ENCODE assay signal across 25 cellular contexts in the genomic region with DNA sequence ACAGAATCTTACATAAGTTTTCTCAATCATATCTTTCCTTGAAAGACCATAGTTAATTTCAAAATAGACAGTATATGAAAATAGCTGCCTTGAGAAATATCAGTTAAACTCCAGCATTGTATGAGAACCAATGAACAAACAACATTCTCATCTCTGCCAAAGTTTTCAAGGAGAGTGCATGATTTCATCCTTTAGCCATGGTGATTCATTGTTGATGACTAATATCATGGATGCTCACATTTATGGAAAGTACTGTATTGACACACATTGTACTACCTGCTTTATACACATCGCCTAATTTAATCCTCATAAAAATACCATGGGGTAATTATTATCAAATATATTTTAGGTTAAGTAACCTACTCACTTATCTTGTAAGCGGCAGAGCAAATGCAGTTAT.
DNase-seq lines count a peak whose midpoint lies in the region; ATAC-seq, FAIRE-seq and TF ChIP-seq lines count a peak whose summit lies in the region.
"Had no signal": no experiment of that assay in that cellular context is flagged by ENCODE, and none has a peak within 500 bp of the region (broad histone marks: within the 10 kb centered on the region; RNA-seq: fewer than 3 reads in every experiment).

No MANE protein-coding gene starts in this region.

- CTCF ChIA-PET in HepG2 (lab: Yijun Ruan, JAX; ENCODE audit: low intra/inter-chr PET ratio, low total read pairs): no interaction called here

- H4K20me1 ChIP-seq in HepG2 (ENCODE audit: insufficient read depth, low read length): no peaks in the 10 kb centered on the region

- BruUV-seq in HepG2 (replicated peaks; lab: Mats Ljungman, UMichigan): no TSS peak

- TF ChIP-seq RAD21 in HepG2 (CRISPR knock-in tag; IDR thresholded peaks at IDR 0.05): no peak

- POLR2A ChIA-PET in HepG2 (lab: Yijun Ruan, JAX): no interaction called here

- H3K4me1 ChIP-seq in colonic mucosa (no peaks in the 10 kb centered on the region), transverse colon (no peaks in the 10 kb centered on the region), HepG2 (ENCODE audit: insufficient read depth, low read length) (no peaks in the 10 kb centered on the region)
- H3K4me1 ChIP-seq: ascending aorta, heart left ventricle, lower lobe of right lung, SJSA1, testis had no signal

- H2AFZ ChIP-seq in HepG2 (ENCODE audit: low read length): no peak overlapping the region

- H3K79me2 ChIP-seq in HepG2 (ENCODE audit: insufficient read depth, low read length): no peaks in the 10 kb centered on the region

- H3K27ac ChIP-seq in colonic mucosa: no peak overlapping the region
- no peak overlapping the region for H3K27ac ChIP-seq in transverse colon
- H3K27ac ChIP-seq in HepG2 (ENCODE audit: extremely low read length, insufficient read depth, low read length): no peak overlapping the region
- H3K27ac ChIP-seq: ascending aorta, dorsolateral prefrontal cortex, heart left ventricle, lower lobe of right lung, SJSA1, testis had no signal

- 89 to 95% methylated on average over 2 of the region's 2 CpGs for WGBS in transverse colon (ENCODE audit: low coverage in 1 of 2), 2 donors
- WGBS in HepG2 (ENCODE audit: low lambda C conversion rate): 4% methylated on average over 2 of the region's 2 CpGs

- FAIRE-seq in HepG2 (lab: Jason Lieb, UNC): no peak

- H3K27me3 ChIP-seq in colonic mucosa: no peaks in the 10 kb centered on the region
- H3K27me3 ChIP-seq in transverse colon: no peaks in the 10 kb centered on the region
- H3K27me3 ChIP-seq in HepG2 (ENCODE audit: control insufficient read depth in 1 of 2, insufficient read depth in 2 of 2, low read length in 2 of 2): no peaks in the 10 kb centered on the region
- H3K27me3 ChIP-seq: ascending aorta, dorsolateral prefrontal cortex, heart left ventricle, SJSA1, testis had no signal

- TF ChIP-seq POLR2A in transverse colon (IDR thresholded peaks at IDR 0.05) (no peak), HepG2 (IDR thresholded peaks at IDR 0.05; ENCODE audit: insufficient read depth in 1 of 2, low read depth in 2 of 2, low read length in 2 of 2) (no peak)

- H3K9me3 ChIP-seq in colonic mucosa (no peaks in the 10 kb centered on the region), transverse colon (peaks cover 0 to 4% of the 10 kb centered on the region in 2 donors), HepG2 (ENCODE audit: low read length) (peaks cover 17% of the 10 kb centered on the region)
- H3K9me3 ChIP-seq: ascending aorta, heart left ventricle, lower lobe of right lung, testis had no signal

- intact Hi-C loops in colonic mucosa (cut with DNase I) (no loop called here), transverse colon (cut with DNase I; ENCODE audit: low total_unique reads) (no loop called here), HepG2 (cut with micrococcal nuclease; ENCODE audit: unreplicated experiment) (no loop called here)

- H3K36me3 ChIP-seq in colonic mucosa: no peaks in the 10 kb centered on the region
- H3K36me3 ChIP-seq in transverse colon: no peaks in the 10 kb centered on the region
- H3K36me3 ChIP-seq in HepG2 (replicated peaks in 1 of 2; ENCODE audit: control insufficient read depth in 1 of 2, insufficient read depth in 2 of 2, low read length in 2 of 2): no peaks in the 10 kb centered on the region
- H3K36me3 ChIP-seq: ascending aorta, heart left ventricle, lower lobe of right lung, SJSA1 had no signal

- ATAC-seq in HepG2: no peak
- ATAC-seq: activated CD8-positive, alpha-beta T cell treated with anti-CD3 and anti-CD28 coated beads, Interleukin-2, amount 10 ng/mL, durations not matched to agents 7 days and 5 days; activated T-cell treated with anti-CD3 and anti-CD28 coated beads, Interleukin-2, amount 50 U/mL, for 4 hours; heart left ventricle; lower lobe of right lung; stimulated activated effector memory CD8-positive, alpha-beta T cell treated with anti-CD3 and anti-CD28 coated beads, Interleukin-12 subunit alpha, Interleukin-12 subunit beta, amount 100 ng/mL, for 72 hours had no signal

- no peak overlapping the region for H3K4me3 ChIP-seq in fibroblast of pulmonary artery (replicated peaks; ENCODE audit: low read depth, low read length)
- H3K4me3 ChIP-seq in colonic mucosa: no peak overlapping the region
- H3K4me3 ChIP-seq in transverse colon: no peak overlapping the region
- no peak overlapping the region for H3K4me3 ChIP-seq in HepG2 (replicated peaks in 1 of 3; ENCODE audit: insufficient read depth in 1 of 3, low read depth in 2 of 3, low read length in 3 of 3)
- H3K4me3 ChIP-seq: ascending aorta, dorsolateral prefrontal cortex, heart left ventricle, lower lobe of right lung, SJSA1, testis had no signal

- DNase-seq in ACHN (peak; percentile 67), NCI-H446 treated with DMSO at 0.1 percent for 48 hours (lab: John Stamatoyannopoulos, UW) (peak; percentile 36), astrocyte of the hippocampus (ENCODE audit: low read depth, low spot score) (peak; percentile 45), fibroblast of pulmonary artery (ENCODE audit: low read depth) (peak; percentile 36), colonic mucosa (no peak), transverse colon (no peak), NCI-H1694 (lab: John Stamatoyannopoulos, UW) (no peak), HepG2 (ENCODE audit: low spot score) (no peak)
- DNase-seq: activated B cell treated with CpG ODN at 0.5 μM for 24 hours; activated CD8-positive, alpha-beta T cell treated with anti-CD3 and anti-CD28 coated beads, Interleukin-2, amount 10 ng/mL, durations not matched to agents 7 days and 5 days; activated naive CD4-positive, alpha-beta T cell treated with anti-CD3 and anti-CD28 coated beads for 36 hours; activated T-cell treated with anti-CD3 and anti-CD28 coated beads, Interleukin-2, amount 50 U/mL, for 4 hours; DMS79 treated with DMSO at 0.1 percent for 48 hours; dorsolateral prefrontal cortex; heart left ventricle; lower lobe of right lung; NCI-H1105 treated with DMSO at 0.1 percent for 48 hours; NCI-H748 treated with DMSO at 0.1 percent for 48 hours; nucleus accumbens; OCI-M1; stimulated activated CD4-positive, alpha-beta T cell treated with anti-CD3 and anti-CD28 coated beads, Interleukin-15, amount 100 ng/mL, for 24 hours; testis had no signal

- TF ChIP-seq EP300 in transverse colon (IDR thresholded peaks at IDR 0.05; ENCODE audit: low read depth) (no peak), HepG2 (IDR thresholded peaks at IDR 0.05; ENCODE audit: low read depth in 2 of 2, low read length in 2 of 2) (no peak), HepG2 (CRISPR knock-in tag; IDR thresholded peaks at IDR 0.05; ENCODE audit: borderline replicate concordance) (no peak)

- no peak overlapping the region for H3K4me2 ChIP-seq in HepG2 (ENCODE audit: low read depth, low read length)

- H3K9ac ChIP-seq in colonic mucosa (ENCODE audit: low read depth in 2 of 2, low read length in 2 of 2) (no peak overlapping the region), HepG2 (ENCODE audit: insufficient read depth, low read depth, low read length) (no peak overlapping the region)

- TF ChIP-seq CTCF in fibroblast of pulmonary artery (IDR thresholded peaks at IDR 0.05; ENCODE audit: low read length, missing control alignments): no peak
- TF ChIP-seq CTCF in colonic mucosa (IDR thresholded peaks at IDR 0.05): no peak
- no peak for TF ChIP-seq CTCF in transverse colon (IDR thresholded peaks at IDR 0.05)
- no peak for TF ChIP-seq CTCF in HepG2 (CRISPR knock-in tag; IDR thresholded peaks at IDR 0.05)

- in situ Hi-C loops in ACHN (cut with HindIII; ENCODE audit: low pct_ligation_motif_present, low pct_unique_long_range_greater_than_20kb, low sequenced_read_pairs) (no loop called here), transverse colon (cut with MboI; ENCODE audit: low pct_ligation_motif_present in 1 of 4, low pct_unique_long_range_greater_than_20kb in 1 of 4, low sequenced_read_pairs in 3 of 4) (no loop called here), HepG2 (cut with HindIII; ENCODE audit: extremely low pct_ligation_motif_present, low pct_unique_long_range_greater_than_20kb) (no loop called here)

TF ChIP-seq in HepG2, 621 proteins besides CTCF, POLR2A, EP300 and RAD21 (continues in another document):
- TF ChIP-seq ZMYM4 (CRISPR knock-in tag; IDR thresholded peaks at IDR 0.05) (no peak), ZNF207 (IDR thresholded peaks at IDR 0.05; ENCODE audit: borderline replicate concordance) (no peak), ATF7 (IDR thresholded peaks at IDR 0.05) (no peak), ATF7 (CRISPR knock-in tag; IDR thresholded peaks at IDR 0.05) (no peak), SP5 (CRISPR knock-in tag; IDR thresholded peaks at IDR 0.05; ENCODE audit: borderline replicate concordance, low read depth) (no peak), ZSCAN20 (CRISPR knock-in tag; IDR thresholded peaks at IDR 0.05; ENCODE audit: borderline replicate concordance) (no peak), TEF (CRISPR knock-in tag; IDR thresholded peaks at IDR 0.05) (no peak), SP1 (IDR thresholded peaks at IDR 0.05) (no peak), SP1 (CRISPR knock-in tag; IDR thresholded peaks at IDR 0.05) (no peak)
- TF ChIP-seq, protein P1, sequence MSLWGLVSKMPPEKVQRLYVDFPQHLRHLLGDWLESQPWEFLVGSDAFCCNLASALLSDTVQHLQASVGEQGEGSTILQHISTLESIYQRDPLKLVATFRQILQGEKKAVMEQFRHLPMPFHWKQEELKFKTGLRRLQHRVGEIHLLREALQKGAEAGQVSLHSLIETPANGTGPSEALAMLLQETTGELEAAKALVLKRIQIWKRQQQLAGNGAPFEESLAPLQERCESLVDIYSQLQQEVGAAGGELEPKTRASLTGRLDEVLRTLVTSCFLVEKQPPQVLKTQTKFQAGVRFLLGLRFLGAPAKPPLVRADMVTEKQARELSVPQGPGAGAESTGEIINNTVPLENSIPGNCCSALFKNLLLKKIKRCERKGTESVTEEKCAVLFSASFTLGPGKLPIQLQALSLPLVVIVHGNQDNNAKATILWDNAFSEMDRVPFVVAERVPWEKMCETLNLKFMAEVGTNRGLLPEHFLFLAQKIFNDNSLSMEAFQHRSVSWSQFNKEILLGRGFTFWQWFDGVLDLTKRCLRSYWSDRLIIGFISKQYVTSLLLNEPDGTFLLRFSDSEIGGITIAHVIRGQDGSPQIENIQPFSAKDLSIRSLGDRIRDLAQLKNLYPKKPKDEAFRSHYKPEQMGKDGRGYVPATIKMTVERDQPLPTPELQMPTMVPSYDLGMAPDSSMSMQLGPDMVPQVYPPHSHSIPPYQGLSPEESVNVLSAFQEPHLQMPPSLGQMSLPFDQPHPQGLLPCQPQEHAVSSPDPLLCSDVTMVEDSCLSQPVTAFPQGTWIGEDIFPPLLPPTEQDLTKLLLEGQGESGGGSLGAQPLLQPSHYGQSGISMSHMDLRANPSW (CRISPR knock-in tag; IDR thresholded peaks at IDR 0.05; ENCODE audit: borderline replicate concordance): no peak

Comparison
In these comparisons a context has a peak if more than half of its experiments do, and no peak if none do; other contexts are left out.
1. DNase-seq: peak in ACHN (single experiment), NCI-H446 treated with DMSO at 0.1 percent for 48 hours (single experiment), astrocyte of the hippocampus (single experiment) and fibroblast of pulmonary artery (single experiment); none in colonic mucosa (single experiment), transverse colon (single experiment), NCI-H1694 (single experiment) and HepG2 (single experiment).